In the genomic region with DNA sequence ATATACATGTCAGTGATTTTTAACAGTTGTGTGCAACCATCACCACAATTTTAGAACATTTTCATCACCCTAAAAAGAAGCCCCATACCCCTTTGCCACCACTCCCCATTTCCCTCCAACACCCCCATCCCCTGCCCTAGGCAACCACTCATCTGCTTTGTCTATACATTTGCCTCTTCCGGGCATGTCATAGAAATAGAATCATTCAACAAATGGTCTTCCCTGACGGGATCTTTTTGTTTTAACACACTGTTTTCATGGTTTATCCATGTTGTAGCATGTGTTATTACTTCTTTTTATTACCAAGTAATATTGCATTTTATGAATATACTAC, we compare ENCODE assay signal across 8 cellular contexts. TPM values are rescaled to one million over a fixed set of nuclear protein-coding genes. Genes with fewer than 3 reads are reported as not detected.
DNase-seq lines count a peak whose midpoint lies in the region; ATAC-seq and TF ChIP-seq lines count a peak whose summit lies in the region.

No MANE protein-coding gene starts in this region.

- TF ChIP-seq CTCF in GM13976 (IDR thresholded peaks at IDR 0.05; ENCODE audit: borderline replicate concordance, control extremely low read depth, extremely low read depth, insufficient read depth, missing control alignments) (no peak), Panc1 (IDR thresholded peaks at IDR 0.05) (no peak), retinal pigment epithelial cell (conservative IDR thresholded peaks at IDR 0.05; ENCODE audit: low read depth, low read length) (no peak)

- POLR2A ChIA-PET in Panc1 (lab: Charles Lee) = no interaction called here

- H3K27me3 ChIP-seq in Panc1 (ENCODE audit: control insufficient read depth, insufficient read depth, low read length) (no peaks in the 10 kb centered on the region), esophagus (ENCODE audit: control insufficient read depth in 1 of 2, insufficient read depth in 2 of 2, low read length in 2 of 2) (no peaks in the 10 kb centered on the region)

- intact Hi-C loops in Panc1 (cut with micrococcal nuclease; ENCODE audit: unreplicated experiment) = no loop called here

- no peaks in the 10 kb centered on the region for H3K36me3 ChIP-seq in Panc1 (ENCODE audit: control insufficient read depth, insufficient read depth, low read length)
- H3K36me3 ChIP-seq in esophagus (ENCODE audit: control insufficient read depth in 2 of 2, insufficient read depth in 2 of 2, low read length in 1 of 2) = peaks cover 0 to 10% of the 10 kb centered on the region in 2 donors

- no peaks in the 10 kb centered on the region for H3K9me3 ChIP-seq in Panc1 (ENCODE audit: control insufficient read depth, insufficient read depth, low read depth, low read length)
- no peaks in the 10 kb centered on the region for H3K9me3 ChIP-seq in esophagus (ENCODE audit: control insufficient read depth in 2 of 2, insufficient read depth in 1 of 2, low read depth in 1 of 2, low read length in 1 of 2)

- DNase-seq in GM13976 (ENCODE audit: low spot score) (peak; percentile 29), Panc1 (ENCODE audit: low read depth, low spot score) (no peak), retinal pigment epithelial cell (ENCODE audit: low read depth) (no peak), CD1c-positive myeloid dendritic cell (ENCODE audit: extremely low spot score) (no peak), NCI-H526 treated with DMSO at 0.1 percent for 48 hours (lab: John Stamatoyannopoulos, UW) (no peak), DMS153 treated with DMSO at 0.1 percent for 48 hours (lab: John Stamatoyannopoulos, UW; ENCODE audit: unreplicated experiment) (no peak), HuH-7 (ENCODE audit: low spot score) (no peak)

- H3K27ac ChIP-seq in Panc1 (ENCODE audit: low read length) (peak overlapping the region; percentile 85), esophagus (ENCODE audit: low read depth in 2 of 2, low read length in 1 of 2) (peak overlapping the region in 1 of 2 donors; percentile 83)

- WGBS in esophagus, 2 donors = 12 to 26% methylated on average over 2 of the region's 2 CpGs

- CTCF ChIA-PET in Panc1 (lab: Charles Lee) = no interaction called here

- H3K4me3 ChIP-seq in Panc1 (ENCODE audit: low read depth in 2 of 2, low read length in 2 of 2) (peak overlapping the region; percentile 58 to 64), esophagus (ENCODE audit: low read depth in 1 of 2, low read length in 2 of 2) (peak overlapping the region; percentile 73 to 81), retinal pigment epithelial cell (ENCODE audit: low read length) (peak overlapping the region; percentile 64)

- H3K4me1 ChIP-seq in Panc1 (ENCODE audit: control insufficient read depth, insufficient read depth, low read length) (0 out of 2 replicates have a peak, but pooled peaks cover 7% of the 10 kb centered on the region), esophagus (ENCODE audit: control insufficient read depth in 2 of 2, insufficient read depth in 2 of 2, low read length in 1 of 2) (peaks cover 0 to 32% of the 10 kb centered on the region in 2 donors)

- in situ Hi-C loops in GM13976 (cut with MboI; ENCODE audit: low sequenced_read_pairs, unreplicated experiment) = no loop called here
- in situ Hi-C loops in Panc1 (cut with HindIII; ENCODE audit: low pct_unique_long_range_greater_than_20kb, low sequenced_read_pairs) = no loop called here

- no TSS peak for BruUV-seq in Panc1 (replicated peaks; lab: Mats Ljungman, UMichigan)

- ATAC-seq in Panc1 = no peak

RNA-seq across cellular contexts. Expression of a gene that starts 4.0 kb away (rescaled TPM):
- 5.7 TPM for total RNA-seq in Panc1 (2021; ENCODE audit: unreplicated experiment)
- polyA plus RNA-seq in Panc1 (2012; ENCODE audit: insufficient read length) = 6.9 TPM
- 10 to 100 TPM in 1 of 2 donors, 1 to 10 TPM in 1; 4.9 to 16.7 TPM for polyA plus RNA-seq in esophagus

RNA-seq across cellular contexts. Expression of a gene that starts 34.8 kb away (rescaled TPM):
- total RNA-seq in Panc1 (2021; ENCODE audit: unreplicated experiment) = 1.8 TPM
- 2.1 TPM for polyA plus RNA-seq in Panc1 (2012; ENCODE audit: insufficient read length)
- polyA plus RNA-seq in esophagus = 10 to 100 TPM; 40.1 to 41.2 TPM

RNA-seq across cellular contexts. Expression of a gene that starts 44.4 kb away (rescaled TPM):
- not detected for total RNA-seq in Panc1 (2021; ENCODE audit: unreplicated experiment)
- not detected for polyA plus RNA-seq in Panc1 (2012; ENCODE audit: insufficient read length)
- polyA plus RNA-seq in esophagus = under 1 TPM; 0.16 to 0.39 TPM
